In the genomic region with DNA sequence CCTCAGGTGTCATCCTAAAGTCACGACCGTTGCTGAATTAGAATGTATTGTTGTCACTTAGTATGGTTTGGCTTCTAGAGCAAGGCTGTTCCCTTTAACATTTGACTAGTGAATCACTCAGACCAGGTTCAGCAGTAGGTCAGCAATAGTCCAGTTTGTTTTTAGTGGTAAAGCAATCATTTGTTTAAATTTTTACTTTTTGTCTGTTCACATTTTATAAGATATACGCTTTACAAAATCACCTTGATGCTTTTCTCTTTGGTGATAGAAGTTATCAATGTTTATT, we compare ENCODE assay signal across 8 cellular contexts. TPM values are rescaled to one million over a fixed set of nuclear protein-coding genes. Genes with fewer than 3 reads are reported as not detected.
A peak's percentile ranks its signal among the peaks of the same experiment; 100 is the strongest.
DNase-seq lines count a peak whose midpoint lies in the region; ATAC-seq and TF ChIP-seq lines count a peak whose summit lies in the region.

No MANE protein-coding gene starts in this region.

- H3K36me3 Mint-ChIP-seq in activated naive CD4-positive, alpha-beta T cell treated with anti-CD3 and anti-CD28 coated beads, Interleukin-2, amount 50 U/mL, for 24 hours: peaks cover 18% of the 10 kb centered on the region
- peaks cover 63% of the 10 kb centered on the region for H3K36me3 Mint-ChIP-seq in activated T-helper 17 cell treated with anti-CD3 and anti-CD28 coated beads, Interleukin-2, amount 50 U/mL, for 72 hours (ENCODE audit: low read depth)
- H3K36me3 Mint-ChIP-seq in type B pancreatic cell: peaks cover 10% of the 10 kb centered on the region

- H3K4me1 Mint-ChIP-seq in activated naive CD4-positive, alpha-beta T cell treated with anti-CD3 and anti-CD28 coated beads, Interleukin-2, amount 50 U/mL, for 24 hours: peaks cover 60% of the 10 kb centered on the region
- peaks cover 42% of the 10 kb centered on the region for H3K4me1 Mint-ChIP-seq in activated T-helper 17 cell treated with anti-CD3 and anti-CD28 coated beads, Interleukin-2, amount 50 U/mL, for 72 hours
- peaks cover 26% of the 10 kb centered on the region for H3K4me1 Mint-ChIP-seq in type B pancreatic cell (ENCODE audit: unreplicated experiment)

- peak overlapping the region; percentile 97 for H3K4me3 Mint-ChIP-seq in activated naive CD4-positive, alpha-beta T cell treated with anti-CD3 and anti-CD28 coated beads, Interleukin-2, amount 50 U/mL, for 24 hours
- H3K4me3 Mint-ChIP-seq in activated T-helper 17 cell treated with anti-CD3 and anti-CD28 coated beads, Interleukin-2, amount 50 U/mL, for 72 hours: peak overlapping the region; percentile 95
- H3K4me3 Mint-ChIP-seq in type B pancreatic cell: peak overlapping the region; percentile 100

- peak overlapping the region; percentile 100 for H3K27ac Mint-ChIP-seq in activated naive CD4-positive, alpha-beta T cell treated with anti-CD3 and anti-CD28 coated beads, Interleukin-2, amount 50 U/mL, for 24 hours
- H3K27ac Mint-ChIP-seq in activated T-helper 17 cell treated with anti-CD3 and anti-CD28 coated beads, Interleukin-2, amount 50 U/mL, for 72 hours: peak overlapping the region; percentile 100
- peak overlapping the region; percentile 99 for H3K27ac Mint-ChIP-seq in type B pancreatic cell

- TF ChIP-seq CTCF in type B pancreatic cell (conservative IDR thresholded peaks at IDR 0.05): no peak

- no peaks in the 10 kb centered on the region for H3K9me3 Mint-ChIP-seq in activated naive CD4-positive, alpha-beta T cell treated with anti-CD3 and anti-CD28 coated beads, Interleukin-2, amount 50 U/mL, for 24 hours
- peaks cover 4% of the 10 kb centered on the region for H3K9me3 Mint-ChIP-seq in activated T-helper 17 cell treated with anti-CD3 and anti-CD28 coated beads, Interleukin-2, amount 50 U/mL, for 72 hours
- H3K9me3 Mint-ChIP-seq in type B pancreatic cell: no peaks in the 10 kb centered on the region

- no peak for DNase-seq in activated naive CD4-positive, alpha-beta T cell treated with anti-CD3 and anti-CD28 coated beads, Interleukin-2, amount 50 U/mL, for 16 hours
- DNase-seq in kidney tubule cell (ENCODE audit: low spot score): peak; percentile 71
- no peak for DNase-seq in type B pancreatic cell (ENCODE audit: extremely low spot score, unreplicated experiment)
- DNase-seq in NCI-H2171 (lab: John Stamatoyannopoulos, UW): no peak
- DNase-seq in SK-N-DZ (ENCODE audit: low spot score): no peak
- no peak for DNase-seq in anterior cingulate cortex (lab: John Stamatoyannopoulos, UW)

- ATAC-seq in activated T-helper 17 cell treated with anti-CD3 and anti-CD28 coated beads, Interleukin-2, amount 50 U/mL, for 72 hours (replicated peaks): no peak

- no peaks in the 10 kb centered on the region for H3K27me3 Mint-ChIP-seq in activated naive CD4-positive, alpha-beta T cell treated with anti-CD3 and anti-CD28 coated beads, Interleukin-2, amount 50 U/mL, for 24 hours
- H3K27me3 Mint-ChIP-seq in activated T-helper 17 cell treated with anti-CD3 and anti-CD28 coated beads, Interleukin-2, amount 50 U/mL, for 72 hours: no peaks in the 10 kb centered on the region
- H3K27me3 Mint-ChIP-seq in type B pancreatic cell: peaks cover 3% of the 10 kb centered on the region

RNA-seq across cellular contexts. Expression of a gene that starts 1.2 kb away (rescaled TPM):
- 10 to 100 TPM; 87.0 to 88.6 TPM for total RNA-seq in activated T-helper 17 cell treated with anti-CD3 and anti-CD28 coated beads, Interleukin-2, amount 50 U/mL, for 72 hours
- 26.1 and 30.4 TPM in 2 replicates for total RNA-seq in type B pancreatic cell (ENCODE audit: low replicate concordance)
- 19.3 and 25.0 TPM in 2 replicates for polyA plus RNA-seq in SK-N-DZ (2014; cell fraction: cytosol; rRNA removed)
- polyA plus RNA-seq in SK-N-DZ (2014; cell fraction: nucleus; rRNA removed): 7.1 and 9.3 TPM in 2 replicates

RNA-seq across cellular contexts. Expression of a gene that starts 1.6 kb away (rescaled TPM):
- total RNA-seq in activated T-helper 17 cell treated with anti-CD3 and anti-CD28 coated beads, Interleukin-2, amount 50 U/mL, for 72 hours: 10 to 100 TPM in 1 of 2 donors, 1 to 10 TPM in 1; 7.7 to 10.0 TPM
- 2.6 and 3.2 TPM in 2 replicates for total RNA-seq in type B pancreatic cell (ENCODE audit: low replicate concordance)
- polyA plus RNA-seq in SK-N-DZ (2014; cell fraction: cytosol; rRNA removed): 1.5 and 3.1 TPM in 2 replicates
- polyA plus RNA-seq in SK-N-DZ (2014; cell fraction: nucleus; rRNA removed): 0.12 and 0.82 TPM in 2 replicates
